Comparison of ENCODE assay signal across 18 cellular contexts in the genomic region with DNA sequence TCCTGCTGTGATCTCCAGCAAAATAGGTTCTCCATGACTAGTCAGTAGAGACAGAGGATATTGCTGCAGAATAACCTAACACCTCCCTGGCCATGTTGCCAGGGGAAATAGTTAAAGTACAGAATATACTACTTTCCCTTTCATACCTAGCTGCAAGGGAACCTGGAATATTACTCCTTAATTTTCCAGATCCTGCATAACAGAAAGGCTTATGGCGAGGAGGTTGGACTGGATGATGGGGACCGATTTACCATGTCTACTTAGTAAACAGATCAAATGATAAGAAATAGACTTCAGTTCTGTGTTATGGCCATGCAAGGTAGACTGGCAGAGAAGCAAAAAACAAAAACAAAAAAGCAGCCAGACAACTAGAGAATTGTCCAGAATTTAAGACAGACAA.
A peak's percentile ranks its signal among the peaks of the same experiment; 100 is the strongest.
DNase-seq lines count a peak whose midpoint lies in the region; ATAC-seq, FAIRE-seq and TF ChIP-seq lines count a peak whose summit lies in the region.
"Had no signal": no experiment of that assay in that cellular context is flagged by ENCODE, and none has a peak within 500 bp of the region (broad histone marks: within the 10 kb centered on the region; RNA-seq: fewer than 3 reads in every experiment).

No MANE protein-coding gene starts in this region.

- H3K4me1 ChIP-seq in RWPE2 (ENCODE audit: insufficient read depth, poor library complexity, severe bottlenecking) (peaks cover 66% of the 10 kb centered on the region), keratinocyte (ENCODE audit: control insufficient read depth, extremely low read depth, insufficient read depth, low read length) (peaks cover 67% of the 10 kb centered on the region)

- H3K27me3 Mint-ChIP-seq in stimulated activated naive CD8-positive, alpha-beta T cell treated with anti-CD3 and anti-CD28 coated beads, Interleukin-15, Interleukin-2, amounts not matched to agents 100 ng/mL and 50 ng/mL, for 24 hours, result no peaks in the 10 kb centered on the region
- H3K27me3 Mint-ChIP-seq in stimulated activated naive CD8-positive, alpha-beta T cell treated with anti-CD3 and anti-CD28 coated beads, Interleukin-15, amount 100 ng/mL, for 72 hours, result no peaks in the 10 kb centered on the region
- H3K27me3 Mint-ChIP-seq: B cell had no signal

- no peak overlapping the region for H3K4me3 Mint-ChIP-seq in stimulated activated naive CD8-positive, alpha-beta T cell treated with anti-CD3 and anti-CD28 coated beads, Interleukin-15, Interleukin-2, amounts not matched to agents 100 ng/mL and 50 ng/mL, for 24 hours
- H3K4me3 Mint-ChIP-seq in stimulated activated naive CD8-positive, alpha-beta T cell treated with anti-CD3 and anti-CD28 coated beads, Interleukin-15, amount 100 ng/mL, for 72 hours, result no peak overlapping the region
- H3K4me3 Mint-ChIP-seq: B cell; CD8-positive, alpha-beta T cell; H9 had no signal

- H3K4me1 Mint-ChIP-seq in stimulated activated naive CD8-positive, alpha-beta T cell treated with anti-CD3 and anti-CD28 coated beads, Interleukin-15, Interleukin-2, amounts not matched to agents 100 ng/mL and 50 ng/mL, for 24 hours (ENCODE audit: low read depth), result peaks cover 21% of the 10 kb centered on the region
- H3K4me1 Mint-ChIP-seq in stimulated activated naive CD8-positive, alpha-beta T cell treated with anti-CD3 and anti-CD28 coated beads, Interleukin-15, amount 100 ng/mL, for 72 hours, result peaks cover 23% of the 10 kb centered on the region

- peak overlapping the region; percentile 55 for H3K27ac Mint-ChIP-seq in stimulated activated naive CD8-positive, alpha-beta T cell treated with anti-CD3 and anti-CD28 coated beads, Interleukin-15, Interleukin-2, amounts not matched to agents 100 ng/mL and 50 ng/mL, for 24 hours
- H3K27ac Mint-ChIP-seq in stimulated activated naive CD8-positive, alpha-beta T cell treated with anti-CD3 and anti-CD28 coated beads, Interleukin-15, amount 100 ng/mL, for 72 hours, result no peak overlapping the region
- H3K27ac Mint-ChIP-seq: B cell; CD8-positive, alpha-beta T cell had no signal

- no peaks in the 10 kb centered on the region for H3K36me3 ChIP-seq in RWPE2 (ENCODE audit: low read depth)
- no peaks in the 10 kb centered on the region for H3K36me3 ChIP-seq in keratinocyte (ENCODE audit: control insufficient read depth in 2 of 2, extremely low read depth in 1 of 2, insufficient read depth in 2 of 2, low read length in 2 of 2)

- H3K9me3 ChIP-seq in RWPE2 (ENCODE audit: severe bottlenecking), result no peaks in the 10 kb centered on the region
- peaks cover 6% of the 10 kb centered on the region for H3K9me3 ChIP-seq in keratinocyte (ENCODE audit: control insufficient read depth, low read depth, low read length)

- peaks cover 5% of the 10 kb centered on the region for H3K9me1 ChIP-seq in keratinocyte (ENCODE audit: control insufficient read depth, extremely low read depth, insufficient read depth, low read length)

- ATAC-seq in stimulated activated naive CD8-positive, alpha-beta T cell treated with anti-CD3 and anti-CD28 coated beads, Interleukin-15, amount 100 ng/mL, for 72 hours, result no peak
- no peak for ATAC-seq in RWPE2 (ENCODE audit: low read depth)
- no peak for ATAC-seq in GM18873 (IDR thresholded peaks at IDR 0.05; ENCODE audit: low FRiP score, unreplicated experiment)
- ATAC-seq in HG02852 (IDR thresholded peaks at IDR 0.05; ENCODE audit: unreplicated experiment), result no peak
- ATAC-seq: CD8-positive, alpha-beta T cell had no signal

- TF ChIP-seq CTCF in RWPE2 (IDR thresholded peaks at IDR 0.05; ENCODE audit: poor library complexity, severe bottlenecking), result no peak
- TF ChIP-seq CTCF in keratinocyte (optimal IDR thresholded peaks at IDR 0.05 in 1 of 3, IDR thresholded peaks at IDR 0.05 in 1 of 3, conservative IDR thresholded peaks at IDR 0.05 in 1 of 3; ENCODE audit: extremely low read depth in 1 of 3, insufficient read depth in 2 of 3, low read length in 3 of 3), result no peak

- H3K27ac ChIP-seq in RWPE2 (ENCODE audit: poor library complexity, severe bottlenecking), result peak overlapping the region; percentile 97
- H3K27ac ChIP-seq in keratinocyte (ENCODE audit: control insufficient read depth, insufficient read depth, low read length), result peak overlapping the region; percentile 9
- H3K27ac ChIP-seq: BLaER1 treated with 17β-estradiol and CSF1 and Interleukin-3, amounts not matched to agents 10 nM and 100 nM; KMS-11 had no signal

- H3K4me2 ChIP-seq in keratinocyte (ENCODE audit: control insufficient read depth, extremely low read depth, insufficient read depth, low read depth, low read length), result no peak overlapping the region
- H3K4me2 ChIP-seq: BLaER1 treated with 17β-estradiol and CSF1 and Interleukin-3, amounts not matched to agents 10 nM and 100 nM; KMS-11 had no signal

- peaks cover 41% of the 10 kb centered on the region for H3K36me3 Mint-ChIP-seq in stimulated activated naive CD8-positive, alpha-beta T cell treated with anti-CD3 and anti-CD28 coated beads, Interleukin-15, Interleukin-2, amounts not matched to agents 100 ng/mL and 50 ng/mL, for 24 hours (ENCODE audit: low read depth)

- H2AFZ ChIP-seq in keratinocyte (ENCODE audit: control insufficient read depth, low read length), result no peak overlapping the region

- no peak overlapping the region for H3K9ac ChIP-seq in keratinocyte (ENCODE audit: control insufficient read depth, extremely low read depth, insufficient read depth, low read length)
- H3K9ac ChIP-seq: BLaER1 treated with 17β-estradiol and CSF1 and Interleukin-3, amounts not matched to agents 10 nM and 100 nM; KMS-11 had no signal

- H4K20me1 ChIP-seq in keratinocyte (ENCODE audit: control insufficient read depth, extremely low read depth, insufficient read depth, low read length), result no peaks in the 10 kb centered on the region

- H3K27me3 ChIP-seq in RWPE2 (ENCODE audit: insufficient read depth, poor library complexity, severe bottlenecking) (no peaks in the 10 kb centered on the region), keratinocyte (ENCODE audit: control insufficient read depth, extremely low read depth, insufficient read depth, low read length) (no peaks in the 10 kb centered on the region)
- H3K27me3 ChIP-seq: BLaER1 treated with 17β-estradiol and CSF1 and Interleukin-3, amounts not matched to agents 10 nM and 100 nM had no signal

- peaks cover 4% of the 10 kb centered on the region for H3K9me3 Mint-ChIP-seq in stimulated activated naive CD8-positive, alpha-beta T cell treated with anti-CD3 and anti-CD28 coated beads, Interleukin-15, Interleukin-2, amounts not matched to agents 100 ng/mL and 50 ng/mL, for 24 hours
- H3K9me3 Mint-ChIP-seq in stimulated activated naive CD8-positive, alpha-beta T cell treated with anti-CD3 and anti-CD28 coated beads, Interleukin-15, amount 100 ng/mL, for 72 hours, result no peaks in the 10 kb centered on the region
- H3K9me3 Mint-ChIP-seq: CD8-positive, alpha-beta T cell had no signal

- dilution Hi-C loops in keratinocyte (cut with MboI; ENCODE audit: extremely low pct_ligation_motif_present, low sequenced_read_pairs), result no loop called here

- no peak for FAIRE-seq in keratinocyte (lab: Jason Lieb, UNC)
- FAIRE-seq: D721Med, H1 had no signal

- H3K4me3 ChIP-seq in RWPE2 (ENCODE audit: severe bottlenecking) (no peak overlapping the region), keratinocyte (ENCODE audit: control insufficient read depth in 2 of 3, extremely low read depth in 1 of 3, insufficient read depth in 2 of 3, low read depth in 1 of 3, low read length in 3 of 3) (no peak overlapping the region)

- DNase-seq in stimulated activated naive CD8-positive, alpha-beta T cell treated with anti-CD3 and anti-CD28 coated beads, Interleukin-15, amount 100 ng/mL, for 72 hours, result no peak
- no peak for DNase-seq in RWPE2 (ENCODE audit: low spot score)
- DNase-seq in keratinocyte (ENCODE audit: low read depth, low spot score), result no peak
- DNase-seq in Kasumi-1 (lab: John Stamatoyannopoulos, UW), result no peak
- DNase-seq: 8988T; CD8-positive, alpha-beta T cell; COR-L47; DMS79; GF-D8; H9 had no signal

- H3K79me2 ChIP-seq in keratinocyte (ENCODE audit: control insufficient read depth, insufficient read depth, low read length), result no peaks in the 10 kb centered on the region
